ENCODE assay signal across 11 cellular contexts in the genomic region with DNA sequence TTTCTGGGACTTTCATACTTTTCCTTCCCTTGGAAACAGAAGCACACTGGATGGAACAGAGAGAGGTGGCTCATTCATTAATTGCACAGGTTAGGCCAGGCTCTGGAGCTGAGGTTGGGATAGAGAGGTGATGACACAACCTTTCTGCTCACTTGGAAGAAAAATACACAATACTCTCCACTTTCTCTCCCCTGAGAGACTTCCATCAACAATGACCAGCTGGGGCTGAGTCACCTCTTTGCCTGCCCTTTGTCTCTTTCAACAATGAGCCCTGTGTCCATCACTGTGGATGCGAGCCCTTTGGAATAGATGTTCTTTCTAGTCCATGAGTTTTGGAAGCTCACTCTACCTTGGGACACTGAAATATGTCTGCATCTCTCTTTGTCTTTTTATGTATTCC. TPM values are rescaled to one million over a fixed set of nuclear protein-coding genes. Genes with fewer than 3 reads are reported as not detected.
A peak's percentile ranks its signal among the peaks of the same experiment; 100 is the strongest.
DNase-seq lines count a peak whose midpoint lies in the region; TF ChIP-seq lines count a peak whose summit lies in the region.
"Had no signal": no experiment of that assay in that cellular context is flagged by ENCODE, and none has a peak within 500 bp of the region (broad histone marks: within the 10 kb centered on the region; RNA-seq: fewer than 3 reads in every experiment).

No MANE protein-coding gene starts in this region.

- H3K79me1 ChIP-seq in neuronal stem cell (ENCODE audit: low read depth, low read length), result no peaks in the 10 kb centered on the region

- H3K9me3 ChIP-seq in BE2C (no peaks in the 10 kb centered on the region), neuronal stem cell (replicated peaks in 1 of 2; ENCODE audit: control insufficient read depth in 2 of 2, insufficient read depth in 1 of 2, low read depth in 1 of 2, low read length in 2 of 2) (no peaks in the 10 kb centered on the region)
- H3K9me3 ChIP-seq: psoas muscle had no signal

- no peak overlapping the region for H2AFZ ChIP-seq in neuronal stem cell (ENCODE audit: low read length)

- H3K36me3 ChIP-seq in BE2C (no peaks in the 10 kb centered on the region), neuronal stem cell (replicated peaks in 1 of 2; ENCODE audit: control insufficient read depth in 2 of 2, insufficient read depth in 2 of 2, low read length in 2 of 2) (no peaks in the 10 kb centered on the region)
- H3K36me3 ChIP-seq: WERI-Rb-1 had no signal

- peaks cover 7% of the 10 kb centered on the region for H3K36me3 Mint-ChIP-seq in nephron progenitor cell (ENCODE audit: low read depth)

- no peak overlapping the region for H4K91ac ChIP-seq in neuronal stem cell (ENCODE audit: low read depth, low read length, poor library complexity)

- H3K4me3 Mint-ChIP-seq in nephron progenitor cell, result no peak overlapping the region
- H3K4me3 Mint-ChIP-seq: activated naive CD4-positive, alpha-beta T cell treated with anti-CD3 and anti-CD28 coated beads, Interleukin-2, amount 50 U/mL, for 24 hours had no signal

- peaks cover 6% of the 10 kb centered on the region for H3K27me3 Mint-ChIP-seq in nephron progenitor cell (ENCODE audit: low read depth, poor library complexity)
- H3K27me3 Mint-ChIP-seq: activated naive CD4-positive, alpha-beta T cell treated with anti-CD3 and anti-CD28 coated beads, Interleukin-2, amount 50 U/mL, for 24 hours had no signal

- no peak overlapping the region for H2BK12ac ChIP-seq in neuronal stem cell (ENCODE audit: low read length)

- no peak overlapping the region for H2AK5ac ChIP-seq in neuronal stem cell (ENCODE audit: low read depth, low read length)

- TF ChIP-seq CTCF in BE2C (IDR thresholded peaks at IDR 0.05; ENCODE audit: low read depth, low read length) (no peak), nephron progenitor cell (IDR thresholded peaks at IDR 0.05) (no peak)

- H3K27me3 ChIP-seq in BE2C, result no peaks in the 10 kb centered on the region
- no peaks in the 10 kb centered on the region for H3K27me3 ChIP-seq in neuronal stem cell (ENCODE audit: control insufficient read depth in 3 of 3, insufficient read depth in 3 of 3, low read depth in 1 of 3, low read length in 3 of 3)

- no peaks in the 10 kb centered on the region for H3K9me3 Mint-ChIP-seq in nephron progenitor cell
- H3K9me3 Mint-ChIP-seq: activated naive CD4-positive, alpha-beta T cell treated with anti-CD3 and anti-CD28 coated beads, Interleukin-2, amount 50 U/mL, for 24 hours had no signal

- H3K4me1 ChIP-seq in BE2C, result peaks cover 10% of the 10 kb centered on the region
- H3K4me1 ChIP-seq in neuronal stem cell (ENCODE audit: control insufficient read depth in 2 of 2, insufficient read depth in 1 of 2, low read depth in 1 of 2, low read length in 2 of 2), result peaks cover 21 to 32% of the 10 kb centered on the region in 2 donors

- no peak overlapping the region for H3K27ac Mint-ChIP-seq in nephron progenitor cell
- H3K27ac Mint-ChIP-seq: activated naive CD4-positive, alpha-beta T cell treated with anti-CD3 and anti-CD28 coated beads, Interleukin-2, amount 50 U/mL, for 24 hours had no signal

- H3K27ac ChIP-seq in angular gyrus (ENCODE audit: low read depth, low read length) (peak overlapping the region; percentile 84), temporal lobe (ENCODE audit: low read depth, low read length) (peak overlapping the region; percentile 82), neuronal stem cell (replicated peaks; ENCODE audit: low read length) (no peak overlapping the region)
- H3K27ac ChIP-seq: psoas muscle, WERI-Rb-1 had no signal

- no peak overlapping the region for H4K8ac ChIP-seq in neuronal stem cell (ENCODE audit: low read depth, low read length)

- H2BK15ac ChIP-seq in neuronal stem cell (ENCODE audit: low read length), result no peak overlapping the region

- H3K4ac ChIP-seq in neuronal stem cell (ENCODE audit: low read length), result no peak overlapping the region

- no peak overlapping the region for H3K4me3 ChIP-seq in BE2C (ENCODE audit: low read depth, low read length)
- H3K4me3 ChIP-seq in neuronal stem cell (ENCODE audit: low read length in 2 of 2), result no peak overlapping the region
- H3K4me3 ChIP-seq: psoas muscle had no signal

- no peak overlapping the region for H2BK5ac ChIP-seq in neuronal stem cell (ENCODE audit: low read length)

- no peak overlapping the region for H3K23ac ChIP-seq in neuronal stem cell (ENCODE audit: low read depth, low read length, poor library complexity)

- peaks cover 80% of the 10 kb centered on the region for H3K4me1 Mint-ChIP-seq in nephron progenitor cell

- H3K9ac ChIP-seq in neuronal stem cell (ENCODE audit: low read depth, low read length, poor library complexity), result no peak overlapping the region

- H3K18ac ChIP-seq in neuronal stem cell (ENCODE audit: low read length), result no peak overlapping the region

- H3K14ac ChIP-seq in neuronal stem cell (ENCODE audit: low read length), result no peak overlapping the region

- no CpG with 5 or more reads among the region's 1 CpG for WGBS in neuronal stem cell (ENCODE audit: extremely low coverage in 2 of 2, insufficient read length in 2 of 2, insufficient replicate concordance in 1 of 2), 2 donors

- H2BK120ac ChIP-seq in neuronal stem cell (ENCODE audit: low read depth, low read length), result no peak overlapping the region

- no peak overlapping the region for H3K4me2 ChIP-seq in neuronal stem cell (ENCODE audit: insufficient read depth, low read length, poor library complexity, severe bottlenecking)

- DNase-seq in HS-5 (ENCODE audit: low read depth) (peak; percentile 28), hippocampal formation (lab: John Stamatoyannopoulos, UW) (peak; percentile 52 to 63), BE2C (no peak), neuronal stem cell (ENCODE audit: low spot score) (no peak), nephron progenitor cell (no peak)
- DNase-seq: NCI-H748 treated with DMSO at 0.1 percent for 48 hours, psoas muscle, WERI-Rb-1 had no signal

RNA-seq across cellular contexts. Expression of gene ATP2B4, which starts 43.1 kb away (rescaled TPM):
- 38.4 TPM for total RNA-seq in temporal lobe
- 2.6 TPM for polyA plus RNA-seq in BE2C (2012; ENCODE audit: insufficient read depth, insufficient read length, low read depth)
- polyA plus RNA-seq in neuronal stem cell (2013, experiment 1 of 2), result 22.6 TPM
- 22.2 TPM for polyA plus RNA-seq in neuronal stem cell (2013, experiment 2 of 2)

Comparison
In these comparisons a context has a peak if more than half of its experiments do, and no peak if none do; other contexts are left out.
1. DNase-seq: peak in HS-5 (single experiment) and hippocampal formation (2 of 2); none in BE2C (single experiment), neuronal stem cell (single experiment) and nephron progenitor cell (single experiment).